In the genomic region with DNA sequence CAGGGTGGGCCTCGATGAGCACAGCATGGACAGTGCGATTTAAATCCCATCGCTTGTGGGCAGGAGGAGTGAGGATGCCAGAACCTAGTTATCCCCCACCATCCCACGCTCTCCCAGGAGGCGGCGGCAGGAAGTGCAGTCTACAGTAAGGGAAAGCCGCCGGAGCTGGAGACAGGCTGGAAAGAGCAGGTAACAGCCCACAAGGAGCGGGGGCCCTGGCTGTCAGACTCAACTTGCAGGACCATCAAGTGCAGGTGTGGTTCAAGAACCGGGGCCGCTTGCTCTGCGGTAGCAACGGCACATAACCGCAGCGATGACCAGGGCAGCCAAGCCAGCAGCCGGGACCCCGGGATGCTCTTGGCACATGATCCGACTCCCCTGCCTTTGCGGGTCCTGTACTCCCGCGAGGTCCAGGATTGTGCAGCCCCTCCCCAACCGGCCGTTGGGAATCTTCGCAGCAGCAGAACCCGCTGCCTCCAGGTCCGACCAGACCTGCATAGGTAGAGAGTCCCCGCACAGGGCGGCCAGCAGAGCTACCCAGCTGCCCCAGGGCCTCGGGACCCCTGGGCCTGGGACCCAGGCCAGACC, we compare ENCODE assay signal across 8 cellular contexts.
DNase-seq lines count a peak whose midpoint lies in the region; ATAC-seq lines count a peak whose summit lies in the region.

No MANE protein-coding gene starts in this region.

- in situ Hi-C loops in G401 (cut with HindIII; ENCODE audit: low sequenced_read_pairs), result no loop called here

- peak; percentile 82 for DNase-seq in G401 (ENCODE audit: low spot score)
- peak; percentile 7 for DNase-seq in amniotic stem cell (lab: John Stamatoyannopoulos, UW)
- peak; percentile 33 for DNase-seq in iPS DF 4.7 (ENCODE audit: extremely low read depth, low spot score)
- peak; percentile 41 for DNase-seq in renal cortical epithelial cell (ENCODE audit: low read depth)
- no peak for DNase-seq in dermis blood vessel endothelial cell

- ATAC-seq in HG03378 (IDR thresholded peaks at IDR 0.05; ENCODE audit: unreplicated experiment) (peak; percentile 7), HG03457 (IDR thresholded peaks at IDR 0.05; ENCODE audit: unreplicated experiment) (no peak)
- ATAC-seq in activated CD4-positive, CD25-positive, alpha-beta regulatory T cell treated with anti-CD3 and anti-CD28 coated beads, Interleukin-2, amount 50 U/mL, for 24 hours, result no peak
